1 cellular context compared by ENCODE assay signal in genomic region chr2:72326759-72327158, GRCh38.
TF ChIP-seq lines count a peak whose summit lies in the region.

No MANE protein-coding gene starts in this region.

TF ChIP-seq in K562, 482 proteins besides CTCF, POLR2A, EP300 and RAD21 (continued from another document):
- no peak for TF ChIP-seq PBX2 (CRISPR knock-in tag; IDR thresholded peaks at IDR 0.05; ENCODE audit: low read depth)
- peak; percentile 40; the same call in 1 of the 2 replicates for TF ChIP-seq PBX2 (tag; conservative IDR thresholded peaks at IDR 0.05; ENCODE audit: low read depth)
- TF ChIP-seq MXI1 (IDR thresholded peaks at IDR 0.05; ENCODE audit: low read depth, low read length): no peak
- no peak for TF ChIP-seq BACH1 (tag; IDR thresholded peaks at IDR 0.05)
- no peak for TF ChIP-seq ETV6 (IDR thresholded peaks at IDR 0.05; ENCODE audit: borderline replicate concordance in 1 of 2, low read depth in 2 of 2, low read length in 1 of 2)
- TF ChIP-seq ETV6 (CRISPR knock-in tag; IDR thresholded peaks at IDR 0.05; ENCODE audit: borderline replicate concordance): no peak
- TF ChIP-seq PYGO2 (tag; IDR thresholded peaks at IDR 0.05): no peak
- no peak for TF ChIP-seq TEAD1 (CRISPR knock-in tag; IDR thresholded peaks at IDR 0.05)
- TF ChIP-seq REST (CRISPR knock-in tag; IDR thresholded peaks at IDR 0.05; ENCODE audit: low read depth): no peak
- no peak for TF ChIP-seq EZH2 (IDR thresholded peaks at IDR 0.05; ENCODE audit: borderline replicate concordance, low read depth, low read length)
- peak; percentile 57 for TF ChIP-seq ZBTB40 (IDR thresholded peaks at IDR 0.05)
- TF ChIP-seq ZBTB40 (CRISPR knock-in tag; IDR thresholded peaks at IDR 0.05): no peak
